Comparison of ENCODE assay signal across 8 cellular contexts in the genomic region with DNA sequence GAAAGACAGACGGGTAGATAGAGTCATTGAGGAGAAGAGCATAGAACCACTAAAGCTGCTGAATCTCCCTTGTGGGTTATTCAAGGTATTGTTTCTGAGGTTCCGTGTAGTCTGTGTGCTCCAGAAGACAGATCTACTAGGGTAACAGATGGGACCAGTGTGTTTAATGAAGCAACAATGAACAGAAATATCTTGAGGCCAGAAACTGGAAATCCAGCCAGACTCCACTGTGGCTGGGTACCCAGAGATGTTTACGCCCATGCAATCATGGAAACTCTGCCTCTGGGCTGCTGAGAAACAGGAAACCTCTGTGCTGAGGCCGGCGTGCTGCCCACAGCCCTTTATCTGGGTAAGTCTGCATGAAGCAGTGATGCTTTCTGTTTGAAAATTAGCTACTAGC. TPM values are rescaled to one million over a fixed set of nuclear protein-coding genes. Genes with fewer than 3 reads are reported as not detected.
A peak's percentile ranks its signal among the peaks of the same experiment; 100 is the strongest.
DNase-seq lines count a peak whose midpoint lies in the region; ATAC-seq lines count a peak whose summit lies in the region.

No MANE protein-coding gene starts in this region.

- intact Hi-C loops in posterior vena cava (cut with DNase I), result no loop called here

- ATAC-seq in HG03159 (IDR thresholded peaks at IDR 0.05; ENCODE audit: unreplicated experiment), result no peak
- ATAC-seq in GM19397 (IDR thresholded peaks at IDR 0.05; ENCODE audit: unreplicated experiment), result no peak

- in situ Hi-C loops in G401 (cut with HindIII; ENCODE audit: low sequenced_read_pairs), result no loop called here

- peak; percentile 82 for DNase-seq in G401 (ENCODE audit: low spot score)
- DNase-seq in activated CD4-positive, alpha-beta T cell treated with anti-CD3 and anti-CD28 coated beads for 1 hour, result peak; percentile 43
- peak; percentile 33 for DNase-seq in central memory CD4-positive, alpha-beta T cell
- DNase-seq in stimulated activated CD4-positive, alpha-beta T cell treated with anti-CD3 and anti-CD28 coated beads, Interleukin-15, amount 100 ng/mL, for 24 hours, result peak; percentile 69
- DNase-seq in NCI-H1436 (lab: John Stamatoyannopoulos, UW), result no peak
- DNase-seq in posterior vena cava (ENCODE audit: low spot score), result no peak

RNA-seq across cellular contexts. Expression of gene PROX2, which starts 8.3 kb away (rescaled TPM):
- total RNA-seq in G401 (2014; rRNA removed; shearing (Covaris generic)), result not detected in 2 replicates
- total RNA-seq in posterior vena cava, result not detected

RNA-seq across cellular contexts. Expression of gene DLST, which starts 14.0 kb away (rescaled TPM):
- 93.5 and 101 TPM in 2 replicates for total RNA-seq in G401 (2014; rRNA removed; shearing (Covaris generic))
- total RNA-seq in posterior vena cava, result 10 to 100 TPM; 70.4 to 85.0 TPM

RNA-seq across cellular contexts. Expression of gene RPS6KL1, which starts 55.4 kb away (rescaled TPM):
- total RNA-seq in G401 (2014; rRNA removed; shearing (Covaris generic)), result 31.0 and 33.7 TPM in 2 replicates
- 10 to 100 TPM in 1 of 2 donors, 1 to 10 TPM in 1; 9.6 to 17.0 TPM for total RNA-seq in posterior vena cava

Comparison
In these comparisons a context has a peak if more than half of its experiments do, and no peak if none do; other contexts are left out.
1. DNase-seq: peak in G401 (single experiment), activated CD4-positive, alpha-beta T cell treated with anti-CD3 and anti-CD28 coated beads for 1 hour (single experiment), central memory CD4-positive, alpha-beta T cell (single experiment) and stimulated activated CD4-positive, alpha-beta T cell treated with anti-CD3 and anti-CD28 coated beads, Interleukin-15, amount 100 ng/mL, for 24 hours (single experiment); none in NCI-H1436 (single experiment) and posterior vena cava (single experiment).